ENCODE assay signal across 16 cellular contexts in genomic region chr19:28980236-28980868, GRCh38.
DNase-seq lines count a peak whose midpoint lies in the region; ATAC-seq and TF ChIP-seq lines count a peak whose summit lies in the region.
"Had no signal": no experiment of that assay in that cellular context is flagged by ENCODE, and none has a peak within 500 bp of the region (broad histone marks: within the 10 kb centered on the region; RNA-seq: fewer than 3 reads in every experiment).

No MANE protein-coding gene starts in this region.

- no peak overlapping the region for H3K9ac ChIP-seq in NT2/D1 (ENCODE audit: insufficient read length, low read depth)

- DNase-seq in Caki2 (ENCODE audit: low read depth) (peak; percentile 61), NT2/D1 (ENCODE audit: low read depth, low spot score) (peak; percentile 32), fibroblast of the aortic adventitia (ENCODE audit: low read depth) (peak; percentile 81), nephron progenitor cell (no peak), mucosa of gallbladder (ENCODE audit: low spot score) (no peak), left lobe of liver (ENCODE audit: low spot score) (no peak)
- no peak for DNase-seq in T-helper 2 cell treated with Interferon-gamma antibody and Interleukin-4, amounts not matched to agents 5 μg/mL and 100 μg/mL, for 36 hours (ENCODE audit: low spot score)
- DNase-seq: activated effector memory CD4-positive, alpha-beta T cell treated with Interleukin-2 at 50 U/mL for 16 hours; COR-L47; NCI-H1417 treated with DMSO at 0.1 percent for 48 hours; NK-92 treated with Interleukin-12 subunit alpha and Interleukin-12 subunit beta, amount 100 ng/mL, for 24 hours; pancreas had no signal

- no peak overlapping the region for H3K27ac Mint-ChIP-seq in nephron progenitor cell
- H3K27ac Mint-ChIP-seq in T-helper 2 cell treated with Interferon-gamma antibody and Interleukin-4, amounts not matched to agents 5 μg/mL and 100 μg/mL, for 36 hours, result no peak overlapping the region
- H3K27ac Mint-ChIP-seq: stimulated activated naive CD8-positive, alpha-beta T cell treated with anti-CD3 and anti-CD28 coated beads, Interleukin-15, Interleukin-2, amounts not matched to agents 100 ng/mL and 50 ng/mL, for 24 hours had no signal

- TF ChIP-seq CTCF in fibroblast of the aortic adventitia (IDR thresholded peaks at IDR 0.05; ENCODE audit: insufficient read depth, low read length) (peak; percentile 97), nephron progenitor cell (IDR thresholded peaks at IDR 0.05) (peak; percentile 27)

- H3K4me1 Mint-ChIP-seq in nephron progenitor cell, result peaks cover 6% of the 10 kb centered on the region
- H3K4me1 Mint-ChIP-seq in T-helper 2 cell treated with Interferon-gamma antibody and Interleukin-4, amounts not matched to agents 5 μg/mL and 100 μg/mL, for 36 hours (ENCODE audit: low read depth), result no peaks in the 10 kb centered on the region
- H3K4me1 Mint-ChIP-seq: central memory CD8-positive, alpha-beta T cell had no signal

- no peaks in the 10 kb centered on the region for H3K9me3 Mint-ChIP-seq in nephron progenitor cell
- no peaks in the 10 kb centered on the region for H3K9me3 Mint-ChIP-seq in T-helper 2 cell treated with Interferon-gamma antibody and Interleukin-4, amounts not matched to agents 5 μg/mL and 100 μg/mL, for 36 hours
- H3K9me3 Mint-ChIP-seq: central memory CD8-positive, alpha-beta T cell; stimulated activated naive CD8-positive, alpha-beta T cell treated with anti-CD3 and anti-CD28 coated beads, Interleukin-15, Interleukin-2, amounts not matched to agents 100 ng/mL and 50 ng/mL, for 24 hours had no signal

- no peaks in the 10 kb centered on the region for H3K9me3 ChIP-seq in NT2/D1 (ENCODE audit: insufficient read depth, low read length)
- H3K9me3 ChIP-seq: esophagus muscularis mucosa, pancreas had no signal

- peaks cover 14% of the 10 kb centered on the region for H3K27me3 Mint-ChIP-seq in nephron progenitor cell (ENCODE audit: low read depth, poor library complexity)
- no peaks in the 10 kb centered on the region for H3K27me3 Mint-ChIP-seq in T-helper 2 cell treated with Interferon-gamma antibody and Interleukin-4, amounts not matched to agents 5 μg/mL and 100 μg/mL, for 36 hours (ENCODE audit: low read depth)
- H3K27me3 Mint-ChIP-seq: stimulated activated naive CD8-positive, alpha-beta T cell treated with anti-CD3 and anti-CD28 coated beads, Interleukin-15, Interleukin-2, amounts not matched to agents 100 ng/mL and 50 ng/mL, for 24 hours had no signal

- H3K4me3 Mint-ChIP-seq in nephron progenitor cell, result no peak overlapping the region
- no peak overlapping the region for H3K4me3 Mint-ChIP-seq in T-helper 2 cell treated with Interferon-gamma antibody and Interleukin-4, amounts not matched to agents 5 μg/mL and 100 μg/mL, for 36 hours
- H3K4me3 Mint-ChIP-seq: central memory CD8-positive, alpha-beta T cell; stimulated activated naive CD8-positive, alpha-beta T cell treated with anti-CD3 and anti-CD28 coated beads, Interleukin-15, Interleukin-2, amounts not matched to agents 100 ng/mL and 50 ng/mL, for 24 hours had no signal

- H3K4me3 ChIP-seq in NT2/D1 (ENCODE audit: insufficient read length, low read depth) (no peak overlapping the region), fibroblast of the aortic adventitia (ENCODE audit: low read depth, low read length) (no peak overlapping the region)
- H3K4me3 ChIP-seq: esophagus muscularis mucosa, pancreas had no signal

- ATAC-seq in HG02884 (IDR thresholded peaks at IDR 0.05; ENCODE audit: unreplicated experiment) (no peak), left lobe of liver (no peak)
- ATAC-seq: pancreas had no signal

- no peaks in the 10 kb centered on the region for H3K4me1 ChIP-seq in NT2/D1 (ENCODE audit: insufficient read depth, insufficient read length)
- H3K4me1 ChIP-seq: esophagus muscularis mucosa, pancreas had no signal

- in situ Hi-C loops in Caki2 (cut with HindIII; ENCODE audit: low pct_unique_long_range_greater_than_20kb, low sequenced_read_pairs), result no loop called here

- H3K27me3 ChIP-seq in NT2/D1 (ENCODE audit: insufficient read depth, insufficient read length), result peaks cover 3% of the 10 kb centered on the region
- H3K27me3 ChIP-seq: pancreas had no signal

- no peaks in the 10 kb centered on the region for H3K36me3 Mint-ChIP-seq in nephron progenitor cell (ENCODE audit: low read depth)
- no peaks in the 10 kb centered on the region for H3K36me3 Mint-ChIP-seq in T-helper 2 cell treated with Interferon-gamma antibody and Interleukin-4, amounts not matched to agents 5 μg/mL and 100 μg/mL, for 36 hours (ENCODE audit: low read depth)

- no peaks in the 10 kb centered on the region for H3K36me3 ChIP-seq in NT2/D1 (ENCODE audit: insufficient read depth, insufficient read length, low read length)
- H3K36me3 ChIP-seq: esophagus muscularis mucosa, pancreas had no signal

Comparison
In these comparisons a context has a peak if more than half of its experiments do, and no peak if none do; other contexts are left out.
1. DNase-seq: peak in Caki2 (single experiment), NT2/D1 (single experiment) and fibroblast of the aortic adventitia (single experiment); none in nephron progenitor cell (single experiment), mucosa of gallbladder (single experiment), left lobe of liver (single experiment) and T-helper 2 cell treated with Interferon-gamma antibody and Interleukin-4, amounts not matched to agents 5 μg/mL and 100 μg/mL, for 36 hours (single experiment).